In the genomic region with DNA sequence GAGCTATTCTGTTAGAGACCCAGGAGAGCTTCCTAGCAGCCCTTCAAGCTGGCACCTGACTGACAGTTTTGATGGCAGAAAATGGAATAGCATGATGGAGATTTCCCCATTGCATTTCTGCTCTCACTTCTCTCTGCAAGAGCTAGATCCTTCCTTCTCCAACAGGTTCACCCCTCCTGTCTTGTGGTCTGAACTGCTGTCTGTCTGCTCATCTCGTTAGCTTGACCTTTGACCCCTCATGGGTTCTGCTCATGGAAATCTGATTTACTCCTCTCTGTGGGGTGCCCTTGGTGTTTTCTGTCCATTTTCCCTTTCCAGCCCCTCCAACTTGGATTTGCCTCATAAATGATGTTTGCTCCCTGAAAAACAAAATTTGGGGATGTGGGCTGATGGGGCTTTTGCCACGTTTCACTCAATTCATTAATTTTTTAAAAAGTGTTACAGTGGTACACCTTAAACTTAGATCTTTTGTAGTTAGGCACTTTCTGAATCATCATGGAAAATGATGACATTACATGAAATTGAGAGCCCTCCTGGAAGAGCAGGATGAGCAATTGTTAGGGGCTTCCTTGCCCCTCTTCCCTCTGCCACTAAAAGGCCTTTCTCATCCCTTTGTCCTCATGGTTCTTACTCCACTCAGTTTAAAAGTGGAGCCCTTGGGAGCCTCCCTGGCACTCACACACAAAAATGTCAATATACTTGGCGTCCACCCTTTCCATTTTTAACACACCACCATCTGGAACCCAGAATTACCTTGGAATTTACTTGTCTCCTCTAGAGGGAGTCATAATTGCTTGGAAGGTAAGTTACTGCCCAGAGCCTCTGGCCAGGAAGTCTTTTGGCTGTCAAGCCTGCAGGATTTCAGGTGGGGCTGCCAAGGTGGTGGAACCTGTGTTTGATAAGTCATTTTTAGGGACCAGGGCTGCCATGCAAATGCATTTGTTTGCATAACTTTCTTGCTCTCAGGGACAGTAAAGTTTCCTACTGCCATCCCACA, we compare ENCODE assay signal across 8 cellular contexts. TPM values are rescaled to one million over a fixed set of nuclear protein-coding genes. Genes with fewer than 3 reads are reported as not detected.
DNase-seq lines count a peak whose midpoint lies in the region; ATAC-seq and TF ChIP-seq lines count a peak whose summit lies in the region.

No MANE protein-coding gene starts in this region.

- TF ChIP-seq POLR2A in tibial nerve (IDR thresholded peaks at IDR 0.05) = no peak

- H3K27ac Mint-ChIP-seq in CD4-positive, alpha-beta T cell = peak overlapping the region; percentile 90
- peak overlapping the region; percentile 89 for H3K27ac Mint-ChIP-seq in central memory CD8-positive, alpha-beta T cell (ENCODE audit: low read depth)
- H3K27ac Mint-ChIP-seq in stimulated activated memory B cell treated with anti-CD40 and anti-IgM and Interleukin-4, amounts not matched to agents 10 μg/mL and 1 μg/mL and 100 μg/mL, for 72 hours = peak overlapping the region; percentile 82

- no peaks in the 10 kb centered on the region for H3K27me3 ChIP-seq in CD4-positive, alpha-beta T cell (ENCODE audit: control insufficient read depth, insufficient read depth, low read length)
- H3K27me3 ChIP-seq in tibial nerve = no peaks in the 10 kb centered on the region

- H3K4me3 Mint-ChIP-seq in CD4-positive, alpha-beta T cell = no peak overlapping the region
- peak overlapping the region; percentile 27 for H3K4me3 Mint-ChIP-seq in central memory CD8-positive, alpha-beta T cell
- H3K4me3 Mint-ChIP-seq in stimulated activated memory B cell treated with anti-CD40 and anti-IgM and Interleukin-4, amounts not matched to agents 10 μg/mL and 1 μg/mL and 100 μg/mL, for 72 hours = no peak overlapping the region

- TF ChIP-seq EP300 in tibial nerve (IDR thresholded peaks at IDR 0.05) = no peak

- ATAC-seq in CD4-positive, alpha-beta T cell (ENCODE audit: poor library complexity) = no peak
- peak; percentile 7 for ATAC-seq in GM18498 (IDR thresholded peaks at IDR 0.05; ENCODE audit: unreplicated experiment)
- no peak for ATAC-seq in central memory CD8-positive, alpha-beta T cell (replicated peaks; ENCODE audit: extremely low read depth, poor library complexity, severe bottlenecking)
- ATAC-seq in stimulated activated memory B cell treated with anti-CD40 and anti-IgM and Interleukin-4, amounts not matched to agents 10 μg/mL and 1 μg/mL and 100 μg/mL, for 72 hours = no peak

- WGBS in tibial nerve, 2 donors = 49 to 56% methylated on average over 3 of the region's 3 CpGs

- peaks cover 11% of the 10 kb centered on the region for H3K36me3 Mint-ChIP-seq in CD4-positive, alpha-beta T cell (ENCODE audit: low read depth)
- H3K36me3 Mint-ChIP-seq in central memory CD8-positive, alpha-beta T cell (ENCODE audit: insufficient read depth) = peaks cover 27% of the 10 kb centered on the region
- no peaks in the 10 kb centered on the region for H3K36me3 Mint-ChIP-seq in stimulated activated memory B cell treated with anti-CD40 and anti-IgM and Interleukin-4, amounts not matched to agents 10 μg/mL and 1 μg/mL and 100 μg/mL, for 72 hours

- POLR2A ChIA-PET in CD4-positive, alpha-beta T cell (lab: Charles Lee) = interaction anchor here (0.5 to 3.1 kb wide), 8 partner anchors 19 to 184 kb away, joined by 3 to 17 read pairs (median 4); a partner anchor contains a TSS

- no peak overlapping the region for H3K4me3 ChIP-seq in tibial nerve

- H3K27ac ChIP-seq in CD4-positive, alpha-beta T cell (ENCODE audit: low read depth, low read length) = no peak overlapping the region
- no peak overlapping the region for H3K27ac ChIP-seq in tibial nerve

- CTCF ChIA-PET in CD4-positive, alpha-beta T cell (lab: Charles Lee) = interaction anchor here (1.2 to 1.4 kb wide), 2 partner anchors 18 to 174 kb away, joined by 3 to 4 read pairs; no protein-coding TSS in a partner anchor

- no peak for TF ChIP-seq CTCF in CD4-positive, alpha-beta T cell (IDR thresholded peaks at IDR 0.05)
- peak in 2 of 5 experiments; percentile 4 to 13 for TF ChIP-seq CTCF in tibial nerve (IDR thresholded peaks at IDR 0.05)

- peaks cover 0 to 22% (median 0%) of the 10 kb centered on the region in 4 donors for H3K4me1 ChIP-seq in tibial nerve

- intact Hi-C loops in CD4-positive, alpha-beta T cell (cut with DNase I, micrococcal nuclease) = loop anchor here in 1 of 2 experiments (5.0 kb wide), 1 partner anchor 34 kb away; a partner anchor contains a TSS

- H3K9me3 Mint-ChIP-seq in CD4-positive, alpha-beta T cell = no peaks in the 10 kb centered on the region
- no peaks in the 10 kb centered on the region for H3K9me3 Mint-ChIP-seq in central memory CD8-positive, alpha-beta T cell
- no peaks in the 10 kb centered on the region for H3K9me3 Mint-ChIP-seq in stimulated activated memory B cell treated with anti-CD40 and anti-IgM and Interleukin-4, amounts not matched to agents 10 μg/mL and 1 μg/mL and 100 μg/mL, for 72 hours

- peaks cover 89% of the 10 kb centered on the region for H3K4me1 Mint-ChIP-seq in CD4-positive, alpha-beta T cell (ENCODE audit: low read depth)
- peaks cover 72% of the 10 kb centered on the region for H3K4me1 Mint-ChIP-seq in central memory CD8-positive, alpha-beta T cell
- peaks cover 94% of the 10 kb centered on the region for H3K4me1 Mint-ChIP-seq in stimulated activated memory B cell treated with anti-CD40 and anti-IgM and Interleukin-4, amounts not matched to agents 10 μg/mL and 1 μg/mL and 100 μg/mL, for 72 hours

- DNase-seq in CD4-positive, alpha-beta T cell = no peak
- peak; percentile 14 for DNase-seq in NCI-H2227 (lab: John Stamatoyannopoulos, UW; ENCODE audit: unreplicated experiment)
- no peak for DNase-seq in central memory CD8-positive, alpha-beta T cell (ENCODE audit: low spot score in 2 of 2)
- no peak for DNase-seq in mucosa of gallbladder (ENCODE audit: low spot score)
- no peak for DNase-seq in cortex of kidney (lab: John Stamatoyannopoulos, UW)
- no peak for DNase-seq in tibial nerve (ENCODE audit: low spot score in 2 of 2)

- no peaks in the 10 kb centered on the region for H3K27me3 Mint-ChIP-seq in CD4-positive, alpha-beta T cell
- H3K27me3 Mint-ChIP-seq in central memory CD8-positive, alpha-beta T cell = no peaks in the 10 kb centered on the region
- H3K27me3 Mint-ChIP-seq in stimulated activated memory B cell treated with anti-CD40 and anti-IgM and Interleukin-4, amounts not matched to agents 10 μg/mL and 1 μg/mL and 100 μg/mL, for 72 hours = no peaks in the 10 kb centered on the region

- no peaks in the 10 kb centered on the region for H3K9me3 ChIP-seq in CD4-positive, alpha-beta T cell (ENCODE audit: control insufficient read depth, low read length)
- no peaks in the 10 kb centered on the region for H3K9me3 ChIP-seq in tibial nerve

- peaks cover 0 to 24% (median 0%) of the 10 kb centered on the region in 3 donors for H3K36me3 ChIP-seq in tibial nerve

RNA-seq across cellular contexts. Expression of a gene that starts 31.9 kb away (rescaled TPM):
- not detected for total RNA-seq in CD4-positive, alpha-beta T cell
- not detected for total RNA-seq in mucosa of gallbladder
- not detected for total RNA-seq in tibial nerve

RNA-seq across cellular contexts. Expression of a gene that starts 33.6 kb away (rescaled TPM):
- under 1 TPM; 0.27 to 0.87 TPM for total RNA-seq in CD4-positive, alpha-beta T cell
- total RNA-seq in mucosa of gallbladder (1.4 TPM), tibial nerve (1 to 10 TPM in 2 of 4 donors, under 1 TPM in 1, not detected in 1; 0.78 to 4.8 (median 1.1) TPM)

RNA-seq across cellular contexts. Expression of a gene that starts 54.0 kb away (rescaled TPM):
- 100 to 1,000 TPM; 157 to 166 TPM for total RNA-seq in CD4-positive, alpha-beta T cell
- total RNA-seq in mucosa of gallbladder (168 TPM), tibial nerve (10 to 100 TPM; 30.6 to 49.5 (median 38.2) TPM)
